In the genomic region with DNA sequence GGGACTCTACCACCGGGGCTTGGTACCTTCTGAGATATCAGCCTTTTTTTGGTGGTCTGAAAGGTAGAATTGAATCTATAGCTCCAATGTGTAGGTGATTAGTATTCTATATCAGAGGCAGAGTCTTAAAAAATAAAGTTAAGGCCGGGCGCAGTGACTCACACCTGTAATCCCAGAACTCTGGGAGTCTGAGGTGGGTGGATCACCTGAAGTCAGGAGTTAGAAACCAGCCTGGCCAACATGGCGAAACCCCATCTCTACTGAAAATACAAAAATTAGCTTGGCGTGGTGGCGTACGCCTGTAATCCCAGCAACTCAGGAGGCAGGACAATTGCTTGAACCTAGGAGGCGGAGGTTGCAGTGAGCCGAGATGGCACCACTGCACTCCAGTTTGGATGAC, we compare ENCODE assay signal across 8 cellular contexts. TPM values are rescaled to one million over a fixed set of nuclear protein-coding genes. Genes with fewer than 3 reads are reported as not detected.
DNase-seq lines count a peak whose midpoint lies in the region; ATAC-seq and TF ChIP-seq lines count a peak whose summit lies in the region.
"Not testable (repeated sequence)": the region's sequence is repeated elsewhere in the genome, so short reads cannot be mapped to it uniquely, and the experiment has no call there.

No MANE protein-coding gene starts in this region.

- peak overlapping the region; percentile 74 for H3K27ac Mint-ChIP-seq in activated naive CD8-positive, alpha-beta T cell treated with anti-CD3 and anti-CD28 coated beads, Interleukin-2, amount 50 U/mL, for 24 hours
- H3K27ac Mint-ChIP-seq in immature natural killer cell (peak overlapping the region; percentile 46 to 100 (median 82)), naive B cell (peak overlapping the region in 3 of 6 donors; percentile 74 to 100 (median 79))

- TF ChIP-seq EP300 in stomach (IDR thresholded peaks at IDR 0.05) = not testable (repeated sequence)

- peaks cover 34% of the 10 kb centered on the region for H3K36me3 Mint-ChIP-seq in activated naive CD8-positive, alpha-beta T cell treated with anti-CD3 and anti-CD28 coated beads, Interleukin-2, amount 50 U/mL, for 24 hours (ENCODE audit: low read depth)
- H3K36me3 Mint-ChIP-seq in immature natural killer cell = not testable (repeated sequence)
- H3K36me3 Mint-ChIP-seq in naive B cell = peaks cover 5 to 16% of the 10 kb centered on the region in 2 donors

- H3K4me3 Mint-ChIP-seq in activated naive CD8-positive, alpha-beta T cell treated with anti-CD3 and anti-CD28 coated beads, Interleukin-2, amount 50 U/mL, for 24 hours = peak overlapping the region; percentile 97
- H3K4me3 Mint-ChIP-seq in immature natural killer cell = peak overlapping the region; percentile 71 to 100 (median 98)
- H3K4me3 Mint-ChIP-seq in naive B cell = peak overlapping the region; percentile 90 to 100 (median 100)

- 79 to 93% (median 90%) methylated on average over 9 of the region's 9 CpGs for WGBS in stomach, 5 donors

- not testable (repeated sequence) for H3K9me3 Mint-ChIP-seq in activated naive CD8-positive, alpha-beta T cell treated with anti-CD3 and anti-CD28 coated beads, Interleukin-2, amount 50 U/mL, for 24 hours; immature natural killer cell; naive B cell

- H3K4me2 ChIP-seq in BLaER1 = peak overlapping the region; percentile 87
- peak overlapping the region; percentile 98 for H3K4me2 ChIP-seq in PC-9

- peaks cover 32% of the 10 kb centered on the region for H3K4me1 ChIP-seq in BLaER1
- peaks cover 71% of the 10 kb centered on the region for H3K4me1 ChIP-seq in PC-9 (replicated peaks; ENCODE audit: insufficient read depth)
- H3K4me1 ChIP-seq in stomach = peaks cover 24 to 57% (median 40%) of the 10 kb centered on the region in 4 donors

- peak overlapping the region; percentile 75 for H3K4me3 ChIP-seq in BLaER1
- H3K4me3 ChIP-seq in GM12875 (ENCODE audit: low read depth, low read length) = peak overlapping the region; percentile 62
- peak overlapping the region; percentile 81 for H3K4me3 ChIP-seq in PC-9
- peak overlapping the region; percentile 43 to 62 (median 54) for H3K4me3 ChIP-seq in stomach

- not testable (repeated sequence) for H2AFZ ChIP-seq in PC-9

- not testable (repeated sequence) for TF ChIP-seq CTCF in GM12875 (IDR thresholded peaks at IDR 0.05; ENCODE audit: borderline replicate concordance, insufficient read depth, low read depth, low read length); PC-9 (conservative IDR thresholded peaks at IDR 0.05); stomach (IDR thresholded peaks at IDR 0.05)

- not testable (repeated sequence) for TF ChIP-seq POLR2A in stomach (IDR thresholded peaks at IDR 0.05)

- H3K9me3 ChIP-seq in BLaER1; PC-9 (ENCODE audit: insufficient read depth, low read depth); stomach: not testable (repeated sequence)

- not testable (repeated sequence) for BruUV-seq in PC-9 (replicated peaks; lab: Mats Ljungman, UMichigan)

- CTCF ChIA-PET in PC-9 (lab: Charles Lee) = not testable (repeated sequence)

- not testable (repeated sequence) for H3K27me3 Mint-ChIP-seq in activated naive CD8-positive, alpha-beta T cell treated with anti-CD3 and anti-CD28 coated beads, Interleukin-2, amount 50 U/mL, for 24 hours; immature natural killer cell (ENCODE audit: low read depth in 3 of 3); naive B cell

- H3K79me2 ChIP-seq in PC-9 (ENCODE audit: low read depth) = peaks cover 45% of the 10 kb centered on the region

- DNase-seq in PC-9 (peak in 1 of 2 experiments; percentile 45), stomach (peak; percentile 41)
- DNase-seq in activated CD8-positive, alpha-beta memory T cell treated with anti-CD3 and anti-CD28 coated beads for 24 hours = peak; percentile 45
- DNase-seq in activated naive CD8-positive, alpha-beta T cell treated with anti-CD3 and anti-CD28 coated beads, Interleukin-2, amount 50 U/mL, for 24 hours; immature natural killer cell; naive B cell: not testable (repeated sequence)

- H3K9me2 ChIP-seq in PC-9 (ENCODE audit: insufficient read depth) = not testable (repeated sequence)

- not testable (repeated sequence) for ATAC-seq in activated naive CD8-positive, alpha-beta T cell treated with anti-CD3 and anti-CD28 coated beads, Interleukin-2, amount 50 U/mL, for 24 hours; naive B cell (ENCODE audit: low read depth in 2 of 2)

- POLR2A ChIA-PET in PC-9 (lab: Charles Lee; ENCODE audit: unreplicated experiment) = not testable (repeated sequence)

- H3K27ac ChIP-seq in BLaER1 (0 out of 2 replicates have a peak overlapping the region, but pooled peaks have one; percentile 95), PC-9 (peak overlapping the region; percentile 92), stomach (peak overlapping the region in 4 of 5 donors; percentile 85 to 91 (median 88))

- intact Hi-C loops in PC-9 (cut with micrococcal nuclease; ENCODE audit: unreplicated experiment); stomach (cut with DNase I; ENCODE audit: low total_unique reads): not testable (repeated sequence)

- peaks cover 23% of the 10 kb centered on the region; the same call in 1 of the 2 replicates for H3K36me3 ChIP-seq in BLaER1
- H3K36me3 ChIP-seq in PC-9 (ENCODE audit: low read depth) = not testable (repeated sequence)
- H3K36me3 ChIP-seq in stomach = peaks cover 0 to 12% (median 2%) of the 10 kb centered on the region in 4 donors

- H3K27me3 ChIP-seq in BLaER1; PC-9 (ENCODE audit: insufficient read depth, low read depth); stomach: not testable (repeated sequence)

- H3F3A ChIP-seq in PC-9 (ENCODE audit: insufficient read depth, low read depth) = peaks cover 33% of the 10 kb centered on the region

- peaks cover 77% of the 10 kb centered on the region for H3K4me1 Mint-ChIP-seq in activated naive CD8-positive, alpha-beta T cell treated with anti-CD3 and anti-CD28 coated beads, Interleukin-2, amount 50 U/mL, for 24 hours
- peaks cover 72 to 73% of the 10 kb centered on the region in 2 donors for H3K4me1 Mint-ChIP-seq in immature natural killer cell
- H3K4me1 Mint-ChIP-seq in naive B cell = peaks cover 53 to 71% (median 68%) of the 10 kb centered on the region in 3 donors

- H4K20me1 ChIP-seq in BLaER1; PC-9 (ENCODE audit: insufficient read depth): not testable (repeated sequence)

- not testable (repeated sequence) for H3K9ac ChIP-seq in BLaER1

RNA-seq across cellular contexts. Expression of gene ACSL5, which starts 3.2 kb away (rescaled TPM):
- 11.7 and 21.4 TPM in 2 replicates for total RNA-seq in PC-9 (2021)
- 10 to 100 TPM; 63.9 to 86.5 (median 78.4) TPM for polyA plus RNA-seq in immature natural killer cell
- polyA plus RNA-seq in naive B cell (ENCODE audit: low read depth in 6 of 6) = 10 to 100 TPM; 38.9 to 89.1 (median 60.2) TPM
- 100 to 1,000 TPM in 1 of 5 donors, 10 to 100 TPM in 4; 14.3 to 144 (median 44.0) TPM for total RNA-seq in stomach
- 10 to 100 TPM in 1 of 3 donors, 1 to 10 TPM in 2; 4.9 to 16.9 (median 7.5) TPM for polyA plus RNA-seq in stomach
